Comparison of ENCODE assay signal across 24 cellular contexts in genomic region chr13:112112534-112113276, GRCh38. TPM values are rescaled to one million over a fixed set of nuclear protein-coding genes. Genes with fewer than 3 reads are reported as not detected.
"Had no signal": no experiment of that assay in that cellular context is flagged by ENCODE, and none has a peak within 500 bp of the region (broad histone marks: within the 10 kb centered on the region; RNA-seq: fewer than 3 reads in every experiment).

No MANE protein-coding gene starts in this region.

- H2AFZ ChIP-seq: parathyroid adenoma had no signal

- H3K4me3 Mint-ChIP-seq: activated CD4-positive, alpha-beta T cell treated with anti-CD3 and anti-CD28 coated beads, Interleukin-2, amount 10 ng/mL, durations not matched to agents 7 days and 5 days; activated CD8-positive, alpha-beta T cell treated with anti-CD3 and anti-CD28 coated beads, Interleukin-2, amount 10 ng/mL, durations not matched to agents 7 days and 5 days; immature natural killer cell; naive thymus-derived CD8-positive, alpha-beta T cell; stimulated activated naive B cell treated with anti-CD40 and anti-IgM and Interleukin-4, amounts not matched to agents 10 μg/mL and 1 μg/mL and 100 μg/mL, for 72 hours had no signal

- H3K36me3 Mint-ChIP-seq: stimulated activated naive B cell treated with anti-CD40 and anti-IgM and Interleukin-4, amounts not matched to agents 10 μg/mL and 1 μg/mL and 100 μg/mL, for 72 hours had no signal

- H3K36me3 ChIP-seq: ascending aorta, breast epithelium, esophagus muscularis mucosa, gastroesophageal sphincter, heart right ventricle, neutrophil, spleen had no signal

- H3K9me3 Mint-ChIP-seq: activated CD4-positive, alpha-beta T cell treated with anti-CD3 and anti-CD28 coated beads, Interleukin-2, amount 10 ng/mL, durations not matched to agents 7 days and 5 days; stimulated activated naive B cell treated with anti-CD40 and anti-IgM and Interleukin-4, amounts not matched to agents 10 μg/mL and 1 μg/mL and 100 μg/mL, for 72 hours had no signal

- ATAC-seq: activated CD4-positive, CD25-positive, alpha-beta regulatory T cell treated with anti-CD3 and anti-CD28 coated beads, Interleukin-2, amount 50 U/mL, for 24 hours; activated CD8-positive, alpha-beta T cell treated with anti-CD3 and anti-CD28 coated beads, Interleukin-2, amount 10 ng/mL, durations not matched to agents 7 days and 5 days; gastroesophageal sphincter; heart right ventricle; naive thymus-derived CD8-positive, alpha-beta T cell; stimulated activated naive B cell treated with anti-CD40 and anti-IgM and Interleukin-4, amounts not matched to agents 10 μg/mL and 1 μg/mL and 100 μg/mL, for 72 hours had no signal

- DNase-seq: activated CD4-positive, alpha-beta T cell treated with anti-CD3 and anti-CD28 coated beads, Interleukin-2, amount 10 ng/mL, durations not matched to agents 7 days and 5 days; activated CD8-positive, alpha-beta memory T cell treated with anti-CD3 and anti-CD28 coated beads, Interleukin-2, amount 50 U/mL, for 48 hours; activated CD8-positive, alpha-beta T cell treated with anti-CD3 and anti-CD28 coated beads, Interleukin-2, amount 10 ng/mL, durations not matched to agents 7 days and 5 days; activated effector memory CD4-positive, alpha-beta T cell treated with anti-CD3 and anti-CD28 coated beads, Interleukin-2, amount 50 U/mL, for 16 hours; activated naive CD4-positive, alpha-beta T cell treated with anti-CD3 and anti-CD28 coated beads, Interleukin-2, amount 50 U/mL, for 16 hours; activated T-cell treated with anti-CD3 and anti-CD28 coated beads, Interleukin-2, amount 50 U/mL, for 48 hours; cerebellar nuclear complex; effector CD8-positive, alpha-beta T cell; heart right ventricle; immature natural killer cell; mesenchymal stem cell; naive thymus-derived CD8-positive, alpha-beta T cell; spleen; stimulated activated naive B cell treated with anti-CD40 and anti-IgM and Interleukin-4, amounts not matched to agents 10 μg/mL and 1 μg/mL and 100 μg/mL, for 72 hours had no signal

- H3K4me1 Mint-ChIP-seq: activated CD4-positive, alpha-beta T cell treated with anti-CD3 and anti-CD28 coated beads, Interleukin-2, amount 10 ng/mL, durations not matched to agents 7 days and 5 days; naive thymus-derived CD8-positive, alpha-beta T cell; stimulated activated naive B cell treated with anti-CD40 and anti-IgM and Interleukin-4, amounts not matched to agents 10 μg/mL and 1 μg/mL and 100 μg/mL, for 72 hours had no signal

- H3K27ac Mint-ChIP-seq: activated CD4-positive, alpha-beta T cell treated with anti-CD3 and anti-CD28 coated beads, Interleukin-2, amount 10 ng/mL, durations not matched to agents 7 days and 5 days; activated CD8-positive, alpha-beta T cell treated with anti-CD3 and anti-CD28 coated beads, Interleukin-2, amount 10 ng/mL, durations not matched to agents 7 days and 5 days; immature natural killer cell; stimulated activated naive B cell treated with anti-CD40 and anti-IgM and Interleukin-4, amounts not matched to agents 10 μg/mL and 1 μg/mL and 100 μg/mL, for 72 hours had no signal

- H3K9ac ChIP-seq: parathyroid adenoma had no signal

- H3K9me3 ChIP-seq: ascending aorta, breast epithelium, esophagus muscularis mucosa, gastroesophageal sphincter, heart right ventricle, neutrophil, spleen had no signal

- H3K4me3 ChIP-seq: ascending aorta, breast epithelium, esophagus muscularis mucosa, gastroesophageal sphincter, heart right ventricle, spleen had no signal

- H3K27me3 ChIP-seq: ascending aorta had no signal

- H3K4me1 ChIP-seq: ascending aorta, breast epithelium, esophagus muscularis mucosa, gastroesophageal sphincter, heart right ventricle, parathyroid adenoma, spleen had no signal

- H3K79me2 ChIP-seq: parathyroid adenoma had no signal

- H3K27ac ChIP-seq: ascending aorta, breast epithelium, esophagus muscularis mucosa, gastroesophageal sphincter, heart right ventricle, neutrophil, parathyroid adenoma, spleen had no signal

RNA-seq across cellular contexts. Expression of gene SOX1, which starts 45.8 kb away (rescaled TPM):
- total RNA-seq: activated CD4-positive, alpha-beta T cell treated with anti-CD3 and anti-CD28 coated beads, Interleukin-2, amount 10 ng/mL, durations not matched to agents 7 days and 5 days; activated CD8-positive, alpha-beta T cell treated with anti-CD3 and anti-CD28 coated beads, Interleukin-2, amount 10 ng/mL, durations not matched to agents 7 days and 5 days; ascending aorta; breast epithelium; endothelial cell of umbilical vein; heart right ventricle; mucosa of gallbladder; naive thymus-derived CD8-positive, alpha-beta T cell; spleen; T-helper 1 cell treated with Interleukin-12 subunit alpha and Interleukin-12 subunit beta and Interleukin-4 antibody, amounts not matched to agents 30 ng/mL and 1 ng/mL, for 36 hours had no signal
- polyA plus RNA-seq: endothelial cell of umbilical vein; heart right ventricle; immature natural killer cell; naive thymus-derived CD8-positive, alpha-beta T cell; spleen had no signal
